ENCODE assay signal across 1 cellular context in the genomic region with DNA sequence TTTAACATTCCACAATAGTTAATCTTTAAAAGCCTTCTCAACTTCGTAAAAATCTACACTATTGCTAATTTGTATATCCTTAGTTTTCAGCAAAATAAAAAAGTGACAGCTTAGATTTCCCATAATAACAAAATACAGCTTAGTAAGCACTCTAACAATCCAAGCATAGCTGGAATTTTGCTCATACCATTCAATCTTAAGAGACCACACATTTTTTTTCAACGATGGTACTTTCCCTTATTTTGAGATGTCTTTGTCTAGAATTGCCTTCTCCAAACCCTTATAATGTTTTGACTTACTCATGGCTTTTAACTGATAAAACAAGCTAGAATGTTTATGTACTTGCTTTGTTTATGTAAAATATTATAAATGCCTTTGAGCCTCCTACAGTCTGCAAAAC.
TF ChIP-seq lines count a peak whose summit lies in the region.

No MANE protein-coding gene starts in this region.

TF ChIP-seq in SK-N-SH treated with all-trans-retinoic acid at 6 μM for 48 hours, 23 proteins besides CTCF, POLR2A, EP300 and RAD21 (continued from another document):
- TF ChIP-seq, protein P1, sequence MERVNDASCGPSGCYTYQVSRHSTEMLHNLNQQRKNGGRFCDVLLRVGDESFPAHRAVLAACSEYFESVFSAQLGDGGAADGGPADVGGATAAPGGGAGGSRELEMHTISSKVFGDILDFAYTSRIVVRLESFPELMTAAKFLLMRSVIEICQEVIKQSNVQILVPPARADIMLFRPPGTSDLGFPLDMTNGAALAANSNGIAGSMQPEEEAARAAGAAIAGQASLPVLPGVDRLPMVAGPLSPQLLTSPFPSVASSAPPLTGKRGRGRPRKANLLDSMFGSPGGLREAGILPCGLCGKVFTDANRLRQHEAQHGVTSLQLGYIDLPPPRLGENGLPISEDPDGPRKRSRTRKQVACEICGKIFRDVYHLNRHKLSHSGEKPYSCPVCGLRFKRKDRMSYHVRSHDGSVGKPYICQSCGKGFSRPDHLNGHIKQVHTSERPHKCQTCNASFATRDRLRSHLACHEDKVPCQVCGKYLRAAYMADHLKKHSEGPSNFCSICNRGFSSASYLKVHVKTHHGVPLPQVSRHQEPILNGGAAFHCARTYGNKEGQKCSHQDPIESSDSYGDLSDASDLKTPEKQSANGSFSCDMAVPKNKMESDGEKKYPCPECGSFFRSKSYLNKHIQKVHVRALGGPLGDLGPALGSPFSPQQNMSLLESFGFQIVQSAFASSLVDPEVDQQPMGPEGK (CRISPR knock-in tag; IDR thresholded peaks at IDR 0.05; ENCODE audit: borderline replicate concordance): no peak
- TF ChIP-seq TCF4 (CRISPR knock-in tag; IDR thresholded peaks at IDR 0.05; ENCODE audit: borderline replicate concordance) (no peak), RARB (CRISPR knock-in tag; IDR thresholded peaks at IDR 0.05) (no peak), ZFP3 (CRISPR knock-in tag; IDR thresholded peaks at IDR 0.05) (no peak), ZNF70 (CRISPR knock-in tag; IDR thresholded peaks at IDR 0.05) (no peak)
